15 cellular contexts compared by ENCODE assay signal in the genomic region with DNA sequence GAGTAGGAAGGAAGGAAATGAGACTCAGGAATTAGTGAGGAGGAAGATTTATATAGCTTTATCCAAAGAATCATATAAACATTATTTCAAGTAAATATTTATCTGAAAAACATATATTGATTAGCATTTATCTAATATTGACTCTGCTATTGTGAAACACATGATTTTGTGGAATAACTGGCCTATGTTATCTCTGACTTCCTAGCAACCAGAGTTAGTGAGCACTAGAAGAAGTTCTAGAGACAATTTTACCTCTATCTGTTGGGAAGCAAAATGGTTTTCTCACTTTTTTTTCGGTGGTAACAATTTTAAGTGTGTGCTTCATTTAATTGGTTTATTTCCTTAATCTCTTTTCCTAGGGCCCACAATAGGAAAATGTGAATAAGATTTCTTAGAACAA. TPM values are rescaled to one million over a fixed set of nuclear protein-coding genes. Genes with fewer than 3 reads are reported as not detected.
A peak's percentile ranks its signal among the peaks of the same experiment; 100 is the strongest.
DNase-seq lines count a peak whose midpoint lies in the region; TF ChIP-seq lines count a peak whose summit lies in the region.
"Had no signal": no experiment of that assay in that cellular context is flagged by ENCODE, and none has a peak within 500 bp of the region (broad histone marks: within the 10 kb centered on the region; RNA-seq: fewer than 3 reads in every experiment).

No MANE protein-coding gene starts in this region.

- H3K4me3 Mint-ChIP-seq in CD8-positive, alpha-beta memory T cell, result peak overlapping the region in 1 of 7 donors; percentile 25
- H3K4me3 Mint-ChIP-seq in chondrocyte (ENCODE audit: unreplicated experiment) (no peak overlapping the region), nephron (no peak overlapping the region)

- intact Hi-C loops in esophagus muscularis mucosa (cut with DNase I), result loop anchor here (10.0 kb wide), 1 partner anchor 859 kb away; no protein-coding TSS in a partner anchor

- H3K9me3 ChIP-seq in CD8-positive, alpha-beta memory T cell (ENCODE audit: low read length), result no peaks in the 10 kb centered on the region
- H3K9me3 ChIP-seq in esophagus muscularis mucosa, result no peaks in the 10 kb centered on the region

- H3K4me3 ChIP-seq in ACC112 (ENCODE audit: low read depth, low read length) (no peak overlapping the region), esophagus muscularis mucosa (no peak overlapping the region)
- H3K4me3 ChIP-seq in CD8-positive, alpha-beta memory T cell (ENCODE audit: low read length), result no peak overlapping the region
- H3K4me3 ChIP-seq: PC-9 had no signal

- DNase-seq in CD8-positive, alpha-beta memory T cell, result no peak
- DNase-seq in chondrocyte (ENCODE audit: low spot score) (no peak), esophagus muscularis mucosa (ENCODE audit: extremely low spot score) (no peak)
- DNase-seq in activated naive CD4-positive, alpha-beta T cell (lab: John Stamatoyannopoulos, UW), result no peak
- no peak for DNase-seq in activated effector memory CD4-positive, alpha-beta T cell treated with Interleukin-2 at 50 U/mL for 16 hours
- DNase-seq: DMS 273 treated with DMSO at 0.1 percent for 48 hours, KG1, NCI-H1092, NCI-H1694 treated with DMSO at 0.1 percent for 48 hours, NCI-H345, NCI-H526 treated with DMSO at 0.1 percent for 48 hours, PC-9 had no signal

- peak overlapping the region in 5 of 8 donors; percentile 33 to 83 (median 40) for H3K27ac Mint-ChIP-seq in CD8-positive, alpha-beta memory T cell
- H3K27ac Mint-ChIP-seq in chondrocyte (ENCODE audit: unreplicated experiment), result peak overlapping the region; percentile 96
- H3K27ac Mint-ChIP-seq in nephron, result peak overlapping the region in 2 of 3 experiments; percentile 98

- H3K27me3 Mint-ChIP-seq in CD8-positive, alpha-beta memory T cell, result no peaks in the 10 kb centered on the region
- H3K27me3 Mint-ChIP-seq in chondrocyte (ENCODE audit: low read depth) (no peaks in the 10 kb centered on the region), nephron (ENCODE audit: low read depth) (no peaks in the 10 kb centered on the region)

- no peak for TF ChIP-seq EP300 in esophagus muscularis mucosa (IDR thresholded peaks at IDR 0.05)

- H2AFZ ChIP-seq in ACC112 (ENCODE audit: low read length, unreplicated experiment), result no peak overlapping the region
- H2AFZ ChIP-seq: PC-9 had no signal

- H3K27ac ChIP-seq in ACC112 (ENCODE audit: low read depth, low read length) (peak overlapping the region; percentile 88), esophagus muscularis mucosa (replicated peaks in 1 of 4) (peak overlapping the region in 2 of 4 donors; percentile 69 to 80)
- H3K27ac ChIP-seq in CD8-positive, alpha-beta memory T cell (ENCODE audit: low read depth, low read length), result no peak overlapping the region
- H3K27ac ChIP-seq: HL-60, PC-9 had no signal

- peaks cover 0 to 60% (median 30%) of the 10 kb centered on the region in 3 donors for H3K36me3 Mint-ChIP-seq in CD8-positive, alpha-beta memory T cell
- H3K36me3 Mint-ChIP-seq in chondrocyte (ENCODE audit: low read depth), result peaks cover 3% of the 10 kb centered on the region
- H3K36me3 Mint-ChIP-seq in nephron (ENCODE audit: low read depth), result peaks cover 18% of the 10 kb centered on the region

- H3K4me1 ChIP-seq in ACC112 (ENCODE audit: control insufficient read depth, insufficient read depth, low read length, unreplicated experiment), result peaks cover 35% of the 10 kb centered on the region
- peaks cover 45% of the 10 kb centered on the region for H3K4me1 ChIP-seq in CD8-positive, alpha-beta memory T cell (ENCODE audit: insufficient read depth, low read length)
- peaks cover 5 to 51% (median 44%) of the 10 kb centered on the region in 4 donors for H3K4me1 ChIP-seq in esophagus muscularis mucosa

- H3K79me2 ChIP-seq in ACC112 (ENCODE audit: control insufficient read depth, insufficient read depth, low read length, unreplicated experiment), result peaks cover 30% of the 10 kb centered on the region

- CTCF ChIA-PET in CD8-positive, alpha-beta memory T cell (lab: Charles Lee), result interaction anchor here (1.3 kb wide), 1 partner anchor 8 kb away, joined by 3 read pairs; no protein-coding TSS in a partner anchor

- TF ChIP-seq CTCF in chondrocyte (IDR thresholded peaks at IDR 0.05) (no peak), nephron (IDR thresholded peaks at IDR 0.05; ENCODE audit: unreplicated experiment in 3 of 3) (no peak), esophagus muscularis mucosa (IDR thresholded peaks at IDR 0.05) (no peak)

- no peaks in the 10 kb centered on the region for H3K36me3 ChIP-seq in ACC112 (ENCODE audit: insufficient read depth, low read length)
- H3K36me3 ChIP-seq in CD8-positive, alpha-beta memory T cell (ENCODE audit: insufficient read depth, low read length), result peaks cover 4% of the 10 kb centered on the region
- peaks cover 0 to 5% (median 0%) of the 10 kb centered on the region in 4 donors for H3K36me3 ChIP-seq in esophagus muscularis mucosa

- TF ChIP-seq POLR2A in esophagus muscularis mucosa (IDR thresholded peaks at IDR 0.05; ENCODE audit: low read depth), result no peak

- H3K27me3 ChIP-seq in ACC112 (ENCODE audit: insufficient read depth, low read length) (no peaks in the 10 kb centered on the region), esophagus muscularis mucosa (no peaks in the 10 kb centered on the region)
- H3K27me3 ChIP-seq in CD8-positive, alpha-beta memory T cell (ENCODE audit: insufficient read depth, low read length, poor library complexity, severe bottlenecking), result no peaks in the 10 kb centered on the region

- H3K4me1 Mint-ChIP-seq in CD8-positive, alpha-beta memory T cell, result peaks cover 68 to 97% (median 94%) of the 10 kb centered on the region in 3 donors
- peaks cover 24% of the 10 kb centered on the region for H3K4me1 Mint-ChIP-seq in chondrocyte (ENCODE audit: low read depth)
- H3K4me1 Mint-ChIP-seq in nephron, result peaks cover 23% of the 10 kb centered on the region

- H3K9me3 Mint-ChIP-seq in CD8-positive, alpha-beta memory T cell, result no peaks in the 10 kb centered on the region
- no peaks in the 10 kb centered on the region for H3K9me3 Mint-ChIP-seq in chondrocyte (ENCODE audit: low read depth)
- no peaks in the 10 kb centered on the region for H3K9me3 Mint-ChIP-seq in nephron

- POLR2A ChIA-PET in CD8-positive, alpha-beta memory T cell (lab: Charles Lee), result no interaction called here

- WGBS in esophagus muscularis mucosa, result 86% methylated on average over 1 of the region's 1 CpG

RNA-seq across cellular contexts. Expression of gene MDFIC, which starts 21.6 kb away (rescaled TPM):
- total RNA-seq in CD8-positive, alpha-beta memory T cell, result 100 to 1,000 TPM; 131 to 135 TPM
- polyA plus RNA-seq in CD8-positive, alpha-beta memory T cell, result 125 TPM
- total RNA-seq in chondrocyte (12.7 to 24.6 TPM (median 15.6 TPM) in 3 replicates), esophagus muscularis mucosa (10 to 100 TPM; 34.5 to 71.3 (median 36.5) TPM)

Comparison
In these comparisons a context has a peak if more than half of its experiments do, and no peak if none do; other contexts are left out.
1. H3K27ac Mint-ChIP-seq: peak in every context shown above with its lines; median percentile 98 in nephron; 96 in chondrocyte; 40 in CD8-positive, alpha-beta memory T cell.